Comparison of ENCODE assay signal across 17 cellular contexts in the genomic region with DNA sequence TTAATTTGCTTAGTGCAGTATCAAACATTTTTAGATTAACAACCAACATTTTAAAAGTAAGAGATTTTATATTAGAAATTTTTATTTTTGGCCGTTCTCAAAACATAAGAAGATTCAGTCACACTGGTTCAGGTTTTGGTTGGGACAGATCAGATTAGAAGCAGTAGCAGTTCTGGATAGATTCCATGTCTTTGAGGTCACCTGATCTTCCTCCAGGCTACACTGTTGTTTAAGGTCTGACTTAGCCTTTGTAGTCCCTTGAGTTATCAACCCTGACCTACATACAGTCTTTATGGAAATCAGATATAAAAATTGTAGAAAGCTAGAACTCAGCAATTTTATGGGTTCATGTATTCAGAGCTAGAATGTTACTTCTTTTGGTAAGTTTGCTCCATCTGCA.
DNase-seq lines count a peak whose midpoint lies in the region; FAIRE-seq and TF ChIP-seq lines count a peak whose summit lies in the region.
"Had no signal": no experiment of that assay in that cellular context is flagged by ENCODE, and none has a peak within 500 bp of the region (broad histone marks: within the 10 kb centered on the region; RNA-seq: fewer than 3 reads in every experiment).

No MANE protein-coding gene starts in this region.

- H3K4me1 Mint-ChIP-seq in activated CD4-positive, alpha-beta T cell treated with anti-CD3 and anti-CD28 coated beads, Interleukin-2, amount 10 ng/mL, durations not matched to agents 7 days and 5 days, result no peaks in the 10 kb centered on the region
- H3K4me1 Mint-ChIP-seq in glutamatergic neuron (ENCODE audit: low read depth, unreplicated experiment), result no peaks in the 10 kb centered on the region
- H3K4me1 Mint-ChIP-seq: CD14-positive monocyte had no signal

- no peaks in the 10 kb centered on the region for H3K27me3 ChIP-seq in small intestine (ENCODE audit: control insufficient read depth in 2 of 2, insufficient read depth in 2 of 2, low read length in 2 of 2)

- H3K4me3 ChIP-seq in small intestine (ENCODE audit: low read depth in 1 of 2, low read length in 2 of 2), result no peak overlapping the region
- H3K4me3 ChIP-seq: HAP-1 had no signal

- 61 to 88% (median 68%) methylated on average over 1 of the region's 1 CpG for WGBS in small intestine, 3 donors

- no peak for FAIRE-seq in small intestine (lab: Jason Lieb, UNC)
- FAIRE-seq: D721Med, GM12892 had no signal

- no peaks in the 10 kb centered on the region for H3K9me3 Mint-ChIP-seq in activated CD4-positive, alpha-beta T cell treated with anti-CD3 and anti-CD28 coated beads, Interleukin-2, amount 10 ng/mL, durations not matched to agents 7 days and 5 days
- H3K9me3 Mint-ChIP-seq in glutamatergic neuron (ENCODE audit: unreplicated experiment), result no peaks in the 10 kb centered on the region

- H3K36me3 Mint-ChIP-seq in activated CD4-positive, alpha-beta T cell treated with anti-CD3 and anti-CD28 coated beads, Interleukin-2, amount 10 ng/mL, durations not matched to agents 7 days and 5 days (ENCODE audit: low read depth), result no peaks in the 10 kb centered on the region
- no peaks in the 10 kb centered on the region for H3K36me3 Mint-ChIP-seq in glutamatergic neuron (ENCODE audit: unreplicated experiment)
- H3K36me3 Mint-ChIP-seq: CD14-positive monocyte; CD8-positive, alpha-beta T cell had no signal

- H3K4me3 Mint-ChIP-seq in activated CD4-positive, alpha-beta T cell treated with anti-CD3 and anti-CD28 coated beads, Interleukin-2, amount 10 ng/mL, durations not matched to agents 7 days and 5 days, result no peak overlapping the region
- H3K4me3 Mint-ChIP-seq in glutamatergic neuron (ENCODE audit: unreplicated experiment), result no peak overlapping the region
- H3K4me3 Mint-ChIP-seq: CD14-positive monocyte; CD8-positive, alpha-beta T cell had no signal

- peak; percentile 15 for DNase-seq in H4 (ENCODE audit: low spot score)
- DNase-seq in M059J (ENCODE audit: low read depth), result peak; percentile 14
- peak; percentile 14 for DNase-seq in foreskin melanocyte
- DNase-seq in small intestine, result peak; percentile 22
- DNase-seq in activated CD4-positive, alpha-beta T cell treated with anti-CD3 and anti-CD28 coated beads, Interleukin-2, amount 10 ng/mL, durations not matched to agents 7 days and 5 days, result no peak
- DNase-seq in glutamatergic neuron, result no peak
- DNase-seq in iPS-NIHi7 (ENCODE audit: extremely low spot score), result no peak
- DNase-seq: CD8-positive, alpha-beta T cell; COR-L47; DMS153; DMS79 treated with DMSO at 0.1 percent for 48 hours; GDM1; GOT3 had no signal

- TF ChIP-seq CTCF in glutamatergic neuron (IDR thresholded peaks at IDR 0.05; ENCODE audit: partially characterized antibody, unreplicated experiment), result no peak

- POLR2A ChIA-PET in activated CD4-positive, alpha-beta T cell treated with anti-CD3 and anti-CD28 coated beads, Interleukin-2, amount 10 ng/mL, durations not matched to agents 7 days and 5 days (lab: Charles Lee), result no interaction called here

- no peak overlapping the region for H3K27ac Mint-ChIP-seq in activated CD4-positive, alpha-beta T cell treated with anti-CD3 and anti-CD28 coated beads, Interleukin-2, amount 10 ng/mL, durations not matched to agents 7 days and 5 days
- H3K27ac Mint-ChIP-seq in glutamatergic neuron (ENCODE audit: unreplicated experiment), result no peak overlapping the region
- H3K27ac Mint-ChIP-seq: CD14-positive monocyte; CD8-positive, alpha-beta T cell had no signal

- H3K4me1 ChIP-seq in small intestine (ENCODE audit: control insufficient read depth in 2 of 2, insufficient read depth in 1 of 2, low read depth in 1 of 2, low read length in 1 of 2), result no peaks in the 10 kb centered on the region

- H3K9me3 ChIP-seq in small intestine (ENCODE audit: control insufficient read depth, low read depth), result no peaks in the 10 kb centered on the region
- H3K9me3 ChIP-seq: HAP-1 had no signal

- CTCF ChIA-PET in activated CD4-positive, alpha-beta T cell treated with anti-CD3 and anti-CD28 coated beads, Interleukin-2, amount 10 ng/mL, durations not matched to agents 7 days and 5 days (lab: Charles Lee), result no interaction called here

- H3K27me3 Mint-ChIP-seq in activated CD4-positive, alpha-beta T cell treated with anti-CD3 and anti-CD28 coated beads, Interleukin-2, amount 10 ng/mL, durations not matched to agents 7 days and 5 days, result no peaks in the 10 kb centered on the region
- H3K27me3 Mint-ChIP-seq in glutamatergic neuron (ENCODE audit: unreplicated experiment), result no peaks in the 10 kb centered on the region

- H3K27ac ChIP-seq in small intestine (ENCODE audit: low read depth in 1 of 2, low read length in 1 of 2), result no peak overlapping the region

- no peaks in the 10 kb centered on the region for H3K36me3 ChIP-seq in small intestine (ENCODE audit: control insufficient read depth in 2 of 2, insufficient read depth in 2 of 2, low read length in 2 of 2)
- H3K36me3 ChIP-seq: HAP-1 had no signal

Comparison
In these comparisons a context has a peak if more than half of its experiments do, and no peak if none do; other contexts are left out.
1. DNase-seq: peak in H4 (single experiment), M059J (single experiment), foreskin melanocyte (single experiment) and small intestine (single experiment); none in activated CD4-positive, alpha-beta T cell treated with anti-CD3 and anti-CD28 coated beads, Interleukin-2, amount 10 ng/mL, durations not matched to agents 7 days and 5 days (single experiment), glutamatergic neuron (single experiment) and iPS-NIHi7 (single experiment).